1 cellular context compared by ENCODE assay signal in genomic region chr4:105895324-105895608, GRCh38.
TF ChIP-seq lines count a peak whose summit lies in the region.

TSS of gene NPNT (plus strand) at chr4:105895471. CDS start at chr4:105895653, 182 bp downstream.

TF ChIP-seq in IMR-90, 13 proteins besides CTCF, POLR2A, EP300 and RAD21 (continued from another document):
- TF ChIP-seq BHLHE40 (IDR thresholded peaks at IDR 0.05; ENCODE audit: low read depth, low read length): no peak
- no peak for TF ChIP-seq NFE2L2 (IDR thresholded peaks at IDR 0.05; ENCODE audit: low read depth, low read length)
- no peak for TF ChIP-seq RCOR1 (IDR thresholded peaks at IDR 0.05; ENCODE audit: insufficient replicate concordance, low read length)
- TF ChIP-seq, protein P1, sequence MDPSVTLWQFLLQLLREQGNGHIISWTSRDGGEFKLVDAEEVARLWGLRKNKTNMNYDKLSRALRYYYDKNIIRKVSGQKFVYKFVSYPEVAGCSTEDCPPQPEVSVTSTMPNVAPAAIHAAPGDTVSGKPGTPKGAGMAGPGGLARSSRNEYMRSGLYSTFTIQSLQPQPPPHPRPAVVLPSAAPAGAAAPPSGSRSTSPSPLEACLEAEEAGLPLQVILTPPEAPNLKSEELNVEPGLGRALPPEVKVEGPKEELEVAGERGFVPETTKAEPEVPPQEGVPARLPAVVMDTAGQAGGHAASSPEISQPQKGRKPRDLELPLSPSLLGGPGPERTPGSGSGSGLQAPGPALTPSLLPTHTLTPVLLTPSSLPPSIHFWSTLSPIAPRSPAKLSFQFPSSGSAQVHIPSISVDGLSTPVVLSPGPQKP (IDR thresholded peaks at IDR 0.05; ENCODE audit: borderline replicate concordance, low read depth, low read length): no peak
- no peak for TF ChIP-seq USF2 (IDR thresholded peaks at IDR 0.05; ENCODE audit: low read depth, low read length)
- no peak for TF ChIP-seq MAZ (IDR thresholded peaks at IDR 0.05; ENCODE audit: borderline replicate concordance, low read depth, low read length)
- TF ChIP-seq MAFK (IDR thresholded peaks at IDR 0.05; ENCODE audit: low read depth, low read length): no peak
- no peak for TF ChIP-seq CEBPB (IDR thresholded peaks at IDR 0.05; ENCODE audit: low read depth, low read length)
